ENCODE assay signal across 19 cellular contexts in the genomic region with DNA sequence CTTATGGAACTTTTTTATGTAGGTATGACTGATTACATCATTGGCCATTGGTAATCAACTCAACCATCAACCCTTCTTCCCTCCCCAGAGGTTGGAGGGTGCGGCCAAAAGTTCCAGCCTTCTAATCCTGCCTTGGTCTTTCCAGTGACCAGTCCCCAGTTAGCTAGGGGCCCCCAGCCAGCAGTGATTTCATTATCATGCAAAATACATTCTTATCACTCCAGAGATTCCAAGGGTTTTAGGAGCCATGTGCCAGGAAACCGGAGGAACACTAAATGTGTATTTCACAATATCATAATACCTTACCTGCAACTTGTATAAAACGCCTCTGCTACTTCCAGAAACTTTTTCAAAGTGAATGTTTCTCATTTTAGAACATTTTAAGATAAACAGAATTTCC.
DNase-seq lines count a peak whose midpoint lies in the region; ATAC-seq lines count a peak whose summit lies in the region.
"Had no signal": no experiment of that assay in that cellular context is flagged by ENCODE, and none has a peak within 500 bp of the region (broad histone marks: within the 10 kb centered on the region; RNA-seq: fewer than 3 reads in every experiment).

No MANE protein-coding gene starts in this region.

- DNase-seq in astrocyte of the hippocampus (ENCODE audit: low read depth, low spot score) (peak; percentile 48), myocyte (ENCODE audit: low read depth) (peak; percentile 4), AG20443 (ENCODE audit: low spot score) (no peak), OCI-M2 (lab: John Stamatoyannopoulos, UW; ENCODE audit: unreplicated experiment) (no peak), NCI-H146 treated with DMSO at 0.1 percent for 48 hours (lab: John Stamatoyannopoulos, UW; ENCODE audit: unreplicated experiment) (no peak)
- DNase-seq: CD4-positive, CD25-positive, alpha-beta regulatory T cell; DMS79; GOT3; MG63; NCI-H1436; NCI-H1930; NCI-H2227 treated with DMSO at 0.1 percent for 48 hours; NCI-H774; NK-92 treated with Interleukin-12 subunit alpha and Interleukin-12 subunit beta, amount 100 ng/mL, for 24 hours; Peyer's patch; T-cell had no signal

- peak overlapping the region; percentile 32; the same call in 1 of the 2 replicates for H3K9ac ChIP-seq in HUES64 (ENCODE audit: low read depth, low read length)

- no peaks in the 10 kb centered on the region for H3K36me3 ChIP-seq in HUES64 (ENCODE audit: insufficient read depth, low read length)
- H3K36me3 ChIP-seq: MG63, Peyer's patch had no signal

- H3K4me1 ChIP-seq in HUES64 (ENCODE audit: insufficient read depth, low read length): peaks cover 12% of the 10 kb centered on the region
- H3K4me1 ChIP-seq: Peyer's patch had no signal

- no peak for ATAC-seq in HG03460 (IDR thresholded peaks at IDR 0.05; ENCODE audit: unreplicated experiment)
- ATAC-seq: K562, T-cell had no signal

- H3K27ac ChIP-seq in HUES64 (ENCODE audit: low read depth, low read length): peak overlapping the region; percentile 49; the same call in 1 of the 2 replicates
- H3K27ac ChIP-seq: Peyer's patch had no signal

- no peaks in the 10 kb centered on the region for H3K27me3 ChIP-seq in HUES64 (ENCODE audit: insufficient read depth, low read length)
- H3K27me3 ChIP-seq: MG63, Peyer's patch had no signal

- WGBS in HUES64: 83% methylated on average over 3 of the region's 3 CpGs

- H3K9me3 ChIP-seq in HUES64 (ENCODE audit: insufficient read depth, low read depth, low read length): peaks cover 15% of the 10 kb centered on the region
- H3K9me3 ChIP-seq: MG63, Peyer's patch had no signal

- H3K4me3 ChIP-seq in HUES64 (ENCODE audit: low read length): no peak overlapping the region
- H3K4me3 ChIP-seq: K562, MG63, Peyer's patch had no signal

Comparison
In these comparisons a context has a peak if more than half of its experiments do, and no peak if none do; other contexts are left out.
1. DNase-seq: peak in astrocyte of the hippocampus (single experiment) and myocyte (single experiment); none in AG20443 (single experiment), OCI-M2 (single experiment) and NCI-H146 treated with DMSO at 0.1 percent for 48 hours (single experiment).